In the genomic region with DNA sequence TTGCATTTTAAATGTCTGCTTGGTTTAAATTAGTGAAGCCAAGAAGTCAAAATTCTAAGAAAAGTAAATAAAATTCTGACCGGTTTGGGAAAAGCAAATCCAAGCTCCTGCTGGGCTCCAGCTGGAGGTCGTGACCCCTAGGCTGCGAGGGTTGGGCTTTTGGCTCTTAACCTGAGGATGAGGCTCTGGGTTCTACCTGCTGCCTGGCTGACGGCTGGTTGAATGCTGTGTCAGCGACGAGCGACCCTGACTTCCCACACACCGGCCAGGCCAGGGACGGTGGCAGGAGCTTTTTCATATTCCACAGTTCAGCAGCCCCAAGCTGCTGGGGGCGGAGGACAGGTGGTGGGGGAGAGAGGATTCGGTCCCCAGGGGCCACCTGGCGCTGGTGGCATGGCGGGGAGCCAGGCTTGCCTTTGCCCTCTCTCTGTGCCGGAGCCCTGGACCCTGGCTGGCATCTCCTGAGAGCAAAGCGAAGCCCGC, we compare ENCODE assay signal across 10 cellular contexts. TPM values are rescaled to one million over a fixed set of nuclear protein-coding genes. Genes with fewer than 3 reads are reported as not detected.
DNase-seq lines count a peak whose midpoint lies in the region; ATAC-seq and TF ChIP-seq lines count a peak whose summit lies in the region.
"Had no signal": no experiment of that assay in that cellular context is flagged by ENCODE, and none has a peak within 500 bp of the region (broad histone marks: within the 10 kb centered on the region; RNA-seq: fewer than 3 reads in every experiment).

No MANE protein-coding gene starts in this region.

- H3K27ac Mint-ChIP-seq in osteocyte (ENCODE audit: unreplicated experiment) = peak overlapping the region; percentile 40
- H3K27ac Mint-ChIP-seq: activated B cell treated with CpG ODN at 0.5 μM for 24 hours had no signal

- no peak overlapping the region for H3K27ac ChIP-seq in esophagus (ENCODE audit: low read depth in 2 of 2, low read length in 1 of 2)

- no peaks in the 10 kb centered on the region for H3K36me3 ChIP-seq in esophagus (ENCODE audit: control insufficient read depth in 2 of 2, insufficient read depth in 2 of 2, low read length in 1 of 2)

- intact Hi-C loops in left colon (cut with DNase I, micrococcal nuclease) = no loop called here

- H3K4me3 Mint-ChIP-seq in osteocyte (ENCODE audit: unreplicated experiment) = peak overlapping the region; percentile 84

- no peak for ATAC-seq in left colon

- peaks cover 27% of the 10 kb centered on the region for H3K27me3 Mint-ChIP-seq in osteocyte (ENCODE audit: unreplicated experiment)

- DNase-seq in D341Med (ENCODE audit: low spot score) = peak; percentile 23
- DNase-seq in NCI-H69 (lab: John Stamatoyannopoulos, UW) = peak; percentile 80
- no peak for DNase-seq in osteocyte (ENCODE audit: extremely low spot score, unreplicated experiment)
- DNase-seq in SHP77 (lab: John Stamatoyannopoulos, UW) = no peak
- no peak for DNase-seq in NCI-H1417 (lab: John Stamatoyannopoulos, UW)
- DNase-seq in left colon = no peak
- DNase-seq in NOMO-1 treated with dmso at 0.1 percent for 144 hours (lab: John Stamatoyannopoulos, UW; ENCODE audit: unreplicated experiment) = no peak
- DNase-seq: activated B cell treated with CpG ODN at 0.5 μM for 24 hours, GF-D8 had no signal

- peaks cover 5 to 9% of the 10 kb centered on the region in 2 donors for H3K4me1 ChIP-seq in esophagus (ENCODE audit: control insufficient read depth in 2 of 2, insufficient read depth in 2 of 2, low read length in 1 of 2)

- peak overlapping the region; percentile 17 to 51 for H3K4me3 ChIP-seq in esophagus (ENCODE audit: low read depth in 1 of 2, low read length in 2 of 2)

- H3K9me3 Mint-ChIP-seq in osteocyte (ENCODE audit: unreplicated experiment) = no peaks in the 10 kb centered on the region
- H3K9me3 Mint-ChIP-seq: activated B cell treated with CpG ODN at 0.5 μM for 24 hours had no signal

- H3K9me3 ChIP-seq in esophagus (ENCODE audit: control insufficient read depth in 2 of 2, insufficient read depth in 1 of 2, low read depth in 1 of 2, low read length in 1 of 2) = peaks cover 0 to 3% of the 10 kb centered on the region in 2 donors

- no peaks in the 10 kb centered on the region for H3K36me3 Mint-ChIP-seq in osteocyte (ENCODE audit: unreplicated experiment)

- TF ChIP-seq CTCF in osteocyte (IDR thresholded peaks at IDR 0.05) = no peak

- peaks cover 32% of the 10 kb centered on the region for H3K4me1 Mint-ChIP-seq in osteocyte (ENCODE audit: unreplicated experiment)

- WGBS in esophagus, 2 donors = 14% methylated on average over 16 of the region's 16 CpGs

- H3K27me3 ChIP-seq in esophagus (ENCODE audit: control insufficient read depth in 1 of 2, insufficient read depth in 2 of 2, low read length in 2 of 2) = peaks cover 3 to 5% of the 10 kb centered on the region in 2 donors

RNA-seq across cellular contexts. Expression of a gene that starts 0.8 kb away (rescaled TPM):
- not detected for polyA plus RNA-seq in esophagus
- total RNA-seq in osteocyte = 1.9 and 2.0 TPM in 2 replicates
- under 1 TPM; 0.24 to 0.47 TPM for total RNA-seq in left colon
- total RNA-seq: activated B cell treated with CpG ODN at 0.5 μM for 24 hours had no signal

Comparison
In these comparisons a context has a peak if more than half of its experiments do, and no peak if none do; other contexts are left out.
1. DNase-seq: peak in D341Med (single experiment) and NCI-H69 (single experiment); none in osteocyte (single experiment), SHP77 (0 of 2), NCI-H1417 (0 of 3), left colon (0 of 2) and NOMO-1 treated with dmso at 0.1 percent for 144 hours (single experiment).